Comparison of ENCODE assay signal across 8 cellular contexts in the genomic region with DNA sequence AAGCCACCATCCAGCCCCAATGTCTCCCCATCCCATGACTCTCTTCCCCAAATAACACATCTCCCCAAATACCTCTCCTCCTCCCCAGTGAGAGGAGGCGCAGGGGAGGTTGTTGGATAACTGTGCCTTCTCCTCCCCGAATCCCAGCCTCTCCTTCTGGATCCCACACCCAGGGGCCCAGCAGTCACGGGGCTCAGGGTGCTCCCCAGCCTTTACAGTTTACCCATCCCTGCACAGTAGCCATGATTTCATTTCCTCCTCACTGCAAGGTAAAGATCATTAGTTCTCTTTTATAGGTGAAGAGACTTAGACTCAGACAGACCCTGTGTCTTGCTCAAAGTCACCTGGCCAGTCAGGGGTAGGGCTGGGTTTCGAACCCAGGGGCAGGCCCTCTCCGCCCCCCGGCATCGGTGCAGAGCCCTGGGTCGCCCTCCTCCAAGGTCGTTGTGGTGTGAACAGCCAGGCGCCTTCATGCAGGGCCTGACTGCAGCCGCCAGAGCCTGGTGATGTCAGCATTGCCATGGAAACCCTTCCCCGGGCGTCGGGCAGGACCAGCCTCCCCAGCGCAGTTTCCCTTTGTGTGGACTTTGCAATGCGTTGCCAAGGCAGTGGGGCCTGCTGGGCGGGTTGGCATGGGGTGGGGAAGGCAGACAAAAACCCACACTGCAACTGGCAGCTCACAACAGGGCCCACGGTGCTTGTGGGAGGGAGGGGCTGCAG. TPM values are rescaled to one million over a fixed set of nuclear protein-coding genes. Genes with fewer than 3 reads are reported as not detected.
DNase-seq lines count a peak whose midpoint lies in the region; TF ChIP-seq lines count a peak whose summit lies in the region.

No MANE protein-coding gene starts in this region.

- TF ChIP-seq CTCF in HL-60 (IDR thresholded peaks at IDR 0.05; ENCODE audit: insufficient read depth, low read length) (no peak), OCI-LY3 (IDR thresholded peaks at IDR 0.05; ENCODE audit: low read depth, low read length) (no peak)

- H3K4me1 ChIP-seq in OCI-LY3 (ENCODE audit: low read length) (peaks cover 42% of the 10 kb centered on the region), mucosa of rectum (ENCODE audit: control insufficient read depth in 2 of 2, insufficient read depth in 2 of 2, low read length in 2 of 2) (peaks cover 64 to 83% of the 10 kb centered on the region in 2 donors)

- intact Hi-C loops in activated T-helper 1 cell treated with anti-CD3 and anti-CD28 coated beads, Interleukin-12 subunit alpha, Interleukin-12 subunit beta, Interleukin-2, Interleukin-4 antibody, amounts not matched to agents 30 ng/mL and 10 ng/mL and 1 ng/mL, durations not matched to agents 14 hours and 24 hours and 36 hours (cut with micrococcal nuclease), result loop anchor here (1.0 kb wide), 2 partner anchors 25 to 52 kb away; no protein-coding TSS in a partner anchor

- H3K36me3 ChIP-seq in OCI-LY3 (replicated peaks; ENCODE audit: low read depth, low read length), result no peaks in the 10 kb centered on the region
- H3K36me3 ChIP-seq in mucosa of rectum (ENCODE audit: control insufficient read depth in 2 of 2, insufficient read depth in 2 of 2, low read length in 2 of 2), result no peaks in the 10 kb centered on the region

- peaks cover 27% of the 10 kb centered on the region for H3K4me1 Mint-ChIP-seq in activated T-helper 1 cell treated with anti-CD3 and anti-CD28 coated beads, Interleukin-12 subunit alpha, Interleukin-12 subunit beta, Interleukin-2, Interleukin-4 antibody, amounts not matched to agents 30 ng/mL and 10 ng/mL and 1 ng/mL, durations not matched to agents 14 hours and 24 hours and 36 hours (ENCODE audit: low read depth)

- H3K9ac ChIP-seq in OCI-LY3 (ENCODE audit: low read length) (peak overlapping the region; percentile 58; the same call in 1 of the 2 replicates), mucosa of rectum (ENCODE audit: low read depth in 1 of 2, low read length in 2 of 2) (peak overlapping the region; percentile 77 to 83)

- no peaks in the 10 kb centered on the region for H3K9me3 Mint-ChIP-seq in activated T-helper 1 cell treated with anti-CD3 and anti-CD28 coated beads, Interleukin-12 subunit alpha, Interleukin-12 subunit beta, Interleukin-2, Interleukin-4 antibody, amounts not matched to agents 30 ng/mL and 10 ng/mL and 1 ng/mL, durations not matched to agents 14 hours and 24 hours and 36 hours

- H2AFZ ChIP-seq in OCI-LY3 (ENCODE audit: low read depth, low read length), result peak overlapping the region; percentile 47

- H3K27me3 ChIP-seq in HL-60 (ENCODE audit: insufficient read depth, poor library complexity, severe bottlenecking) (no peaks in the 10 kb centered on the region), OCI-LY3 (ENCODE audit: low read depth, low read length) (no peaks in the 10 kb centered on the region), mucosa of rectum (ENCODE audit: control insufficient read depth in 2 of 2, insufficient read depth in 2 of 2, low read length in 2 of 2) (no peaks in the 10 kb centered on the region)

- peak; percentile 100 for DNase-seq in DMS53 (lab: John Stamatoyannopoulos, UW)
- peak in 1 of 2 experiments; percentile 74 for DNase-seq in HL-60 (ENCODE audit: low read depth in 1 of 2, low spot score in 1 of 2)
- peak; percentile 81 for DNase-seq in activated T-helper 1 cell treated with anti-CD3 and anti-CD28 coated beads, Interleukin-12 subunit alpha, Interleukin-12 subunit beta, Interleukin-2, Interleukin-4 antibody, amounts not matched to agents 30 ng/mL and 10 ng/mL and 1 ng/mL, durations not matched to agents 14 hours and 24 hours and 36 hours (ENCODE audit: low spot score)
- peak; percentile 34 to 59 for DNase-seq in erythroblast (lab: John Stamatoyannopoulos, UW)
- peak; percentile 61 to 71 for DNase-seq in stimulated activated CD8-positive, alpha-beta memory T cell treated with anti-CD3 and anti-CD28 coated beads, Interleukin-2, amount 100 ng/mL, for 48 hours (ENCODE audit: low read depth in 2 of 2)
- DNase-seq in RKO (ENCODE audit: low spot score), result no peak

- H3K4me2 ChIP-seq in OCI-LY3 (ENCODE audit: low read length), result peak overlapping the region; percentile 73

- H3K79me2 ChIP-seq in OCI-LY3 (ENCODE audit: low read length), result 0 out of 2 replicates have a peak, but pooled peaks cover 6% of the 10 kb centered on the region

- no peak for TF ChIP-seq POLR2A in erythroblast (IDR thresholded peaks at IDR 0.05; ENCODE audit: low read length)

- H4K20me1 ChIP-seq in OCI-LY3 (ENCODE audit: insufficient read depth, low read length), result no peaks in the 10 kb centered on the region

- H3K27me3 Mint-ChIP-seq in activated T-helper 1 cell treated with anti-CD3 and anti-CD28 coated beads, Interleukin-12 subunit alpha, Interleukin-12 subunit beta, Interleukin-2, Interleukin-4 antibody, amounts not matched to agents 30 ng/mL and 10 ng/mL and 1 ng/mL, durations not matched to agents 14 hours and 24 hours and 36 hours (ENCODE audit: insufficient read depth), result peaks cover 2% of the 10 kb centered on the region

- H3K4me3 ChIP-seq in HL-60 (replicated peaks; ENCODE audit: insufficient read depth, low read length) (no peak overlapping the region), OCI-LY3 (ENCODE audit: low read length) (peak overlapping the region; percentile 53), mucosa of rectum (ENCODE audit: low read length in 2 of 2) (peak overlapping the region; percentile 19 to 44)

- H3K27ac ChIP-seq in HL-60 (replicated peaks), result peak overlapping the region; percentile 55
- H3K27ac ChIP-seq in OCI-LY3 (ENCODE audit: low read length), result peak overlapping the region; percentile 67
- peak overlapping the region; percentile 97 to 98 for H3K27ac ChIP-seq in mucosa of rectum (ENCODE audit: low read depth in 2 of 2, low read length in 2 of 2)

- H3K4me3 Mint-ChIP-seq in activated T-helper 1 cell treated with anti-CD3 and anti-CD28 coated beads, Interleukin-12 subunit alpha, Interleukin-12 subunit beta, Interleukin-2, Interleukin-4 antibody, amounts not matched to agents 30 ng/mL and 10 ng/mL and 1 ng/mL, durations not matched to agents 14 hours and 24 hours and 36 hours, result peak overlapping the region; percentile 49

- H3K36me3 Mint-ChIP-seq in activated T-helper 1 cell treated with anti-CD3 and anti-CD28 coated beads, Interleukin-12 subunit alpha, Interleukin-12 subunit beta, Interleukin-2, Interleukin-4 antibody, amounts not matched to agents 30 ng/mL and 10 ng/mL and 1 ng/mL, durations not matched to agents 14 hours and 24 hours and 36 hours (ENCODE audit: low read depth), result peaks cover 2% of the 10 kb centered on the region

- H3K9me3 ChIP-seq in OCI-LY3 (ENCODE audit: insufficient read depth, low read length), result no peaks in the 10 kb centered on the region
- no peaks in the 10 kb centered on the region for H3K9me3 ChIP-seq in mucosa of rectum (ENCODE audit: control insufficient read depth in 2 of 2, low read length in 2 of 2)

- H3K27ac Mint-ChIP-seq in activated T-helper 1 cell treated with anti-CD3 and anti-CD28 coated beads, Interleukin-12 subunit alpha, Interleukin-12 subunit beta, Interleukin-2, Interleukin-4 antibody, amounts not matched to agents 30 ng/mL and 10 ng/mL and 1 ng/mL, durations not matched to agents 14 hours and 24 hours and 36 hours, result peak overlapping the region; percentile 98

RNA-seq across cellular contexts. Expression of gene TOB1, which starts 53.3 kb away (rescaled TPM):
- 29.6 and 35.5 TPM in 2 replicates for total RNA-seq in activated T-helper 1 cell treated with anti-CD3 and anti-CD28 coated beads, Interleukin-12 subunit alpha, Interleukin-12 subunit beta, Interleukin-2, Interleukin-4 antibody, amounts not matched to agents 30 ng/mL and 10 ng/mL and 1 ng/mL, durations not matched to agents 14 hours and 24 hours and 36 hours
